In genomic region chr4:139633661-139634060, GRCh38 we compare ENCODE assay signal across 9 cellular contexts. TPM values are rescaled to one million over a fixed set of nuclear protein-coding genes. Genes with fewer than 3 reads are reported as not detected.
DNase-seq lines count a peak whose midpoint lies in the region; ATAC-seq and TF ChIP-seq lines count a peak whose summit lies in the region.
"Had no signal": no experiment of that assay in that cellular context is flagged by ENCODE, and none has a peak within 500 bp of the region (broad histone marks: within the 10 kb centered on the region; RNA-seq: fewer than 3 reads in every experiment).

No MANE protein-coding gene starts in this region.

- WGBS in hepatocyte (ENCODE audit: low lambda C conversion rate, missing lambda C conversion rate), result 40% methylated on average over 11 of the region's 11 CpGs
- 22 to 38% (median 32%) methylated on average over 11 of the region's 11 CpGs for WGBS in stomach, 5 donors

- no peak for ATAC-seq in HG03354 (IDR thresholded peaks at IDR 0.05; ENCODE audit: poor library complexity, severe bottlenecking, unreplicated experiment)

- H3K9me3 ChIP-seq in hepatocyte (ENCODE audit: low read depth), result no peaks in the 10 kb centered on the region
- peaks cover 0 to 12% (median 7%) of the 10 kb centered on the region in 4 donors for H3K9me3 ChIP-seq in stomach
- no peaks in the 10 kb centered on the region for H3K9me3 ChIP-seq in CD8-positive, alpha-beta memory T cell (ENCODE audit: low read length)

- DNase-seq in DMS 273 (lab: John Stamatoyannopoulos, UW; ENCODE audit: unreplicated experiment) (peak; percentile 66), DMS 273 treated with DMSO at 0.1 percent for 48 hours (lab: John Stamatoyannopoulos, UW) (no peak), hepatocyte (ENCODE audit: low spot score) (peak; percentile 49), stomach (peak; percentile 41), SKM-1 (lab: John Stamatoyannopoulos, UW; ENCODE audit: unreplicated experiment) (no peak)
- no peak for DNase-seq in CD8-positive, alpha-beta memory T cell

- intact Hi-C loops in stomach (cut with DNase I; ENCODE audit: low total_unique reads), result loop anchor here (10.0 kb wide), 1 partner anchor 139 kb away; no protein-coding TSS in a partner anchor

- H3K36me3 ChIP-seq in hepatocyte (replicated peaks; ENCODE audit: insufficient read depth, low read depth) (no peaks in the 10 kb centered on the region), stomach (no peaks in the 10 kb centered on the region)
- H3K36me3 ChIP-seq in CD8-positive, alpha-beta memory T cell (ENCODE audit: insufficient read depth, low read length), result no peaks in the 10 kb centered on the region

- no peaks in the 10 kb centered on the region for H3K9me2 ChIP-seq in hepatocyte (replicated peaks; ENCODE audit: insufficient read depth)

- peaks cover 2 to 20% (median 15%) of the 10 kb centered on the region in 5 donors for H3K9me3 Mint-ChIP-seq in CD8-positive, alpha-beta memory T cell

- H3K27ac ChIP-seq in VCaP (no peak overlapping the region), hepatocyte (no peak overlapping the region), stomach (peak overlapping the region in 1 of 5 donors; percentile 51)
- no peak overlapping the region for H3K27ac ChIP-seq in CD8-positive, alpha-beta memory T cell (ENCODE audit: low read depth, low read length)
- H3K27ac ChIP-seq: skin epidermis had no signal

- H3K36me3 Mint-ChIP-seq in CD8-positive, alpha-beta memory T cell, result peaks cover 0 to 11% (median 1%) of the 10 kb centered on the region in 3 donors

- no peak for TF ChIP-seq EP300 in stomach (IDR thresholded peaks at IDR 0.05)

- H3K27me3 ChIP-seq in hepatocyte (peaks cover 4% of the 10 kb centered on the region), stomach (no peaks in the 10 kb centered on the region)
- no peaks in the 10 kb centered on the region for H3K27me3 ChIP-seq in CD8-positive, alpha-beta memory T cell (ENCODE audit: insufficient read depth, low read length, poor library complexity, severe bottlenecking)

- TF ChIP-seq CTCF in VCaP (conservative IDR thresholded peaks at IDR 0.05), result peak; percentile 84
- peak; percentile 56 for TF ChIP-seq CTCF in hepatocyte (IDR thresholded peaks at IDR 0.05; ENCODE audit: poor library complexity)
- TF ChIP-seq CTCF in stomach (IDR thresholded peaks at IDR 0.05), result peak in 5 of 7 experiments; percentile 24 to 53 (median 41)

- H2AFZ ChIP-seq in hepatocyte, result no peak overlapping the region

- H3K4me1 Mint-ChIP-seq in CD8-positive, alpha-beta memory T cell, result no peaks in the 10 kb centered on the region

- H3K4me2 ChIP-seq in hepatocyte, result peak overlapping the region; percentile 70

- no peak overlapping the region for H3K4me3 Mint-ChIP-seq in CD8-positive, alpha-beta memory T cell

- H3K79me2 ChIP-seq in hepatocyte, result no peaks in the 10 kb centered on the region

- H3K27me3 Mint-ChIP-seq in CD8-positive, alpha-beta memory T cell, result peaks cover 7 to 33% of the 10 kb centered on the region in 2 donors

- no peak for TF ChIP-seq POLR2A in stomach (IDR thresholded peaks at IDR 0.05)

- POLR2A ChIA-PET in CD8-positive, alpha-beta memory T cell (lab: Charles Lee), result no interaction called here

- H3K27ac Mint-ChIP-seq in CD8-positive, alpha-beta memory T cell, result no peak overlapping the region

- H3K4me1 ChIP-seq in hepatocyte (ENCODE audit: insufficient read depth) (no peaks in the 10 kb centered on the region), stomach (peaks cover 0 to 8% (median 3%) of the 10 kb centered on the region in 4 donors)
- no peaks in the 10 kb centered on the region for H3K4me1 ChIP-seq in CD8-positive, alpha-beta memory T cell (ENCODE audit: insufficient read depth, low read length)

- CTCF ChIA-PET in CD8-positive, alpha-beta memory T cell (lab: Charles Lee), result no interaction called here

- H3K4me3 ChIP-seq in hepatocyte (no peak overlapping the region), stomach (peak overlapping the region; percentile 24 to 46 (median 35))
- H3K4me3 ChIP-seq in CD8-positive, alpha-beta memory T cell (ENCODE audit: low read length), result no peak overlapping the region
- H3K4me3 ChIP-seq: skin epidermis had no signal

- no peaks in the 10 kb centered on the region for H4K20me1 ChIP-seq in hepatocyte (ENCODE audit: insufficient read depth, poor library complexity, severe bottlenecking)

RNA-seq across cellular contexts. Expression of gene MGST2, which starts 32.0 kb away (rescaled TPM):
- 82.4 and 88.5 TPM in 2 replicates for total RNA-seq in hepatocyte
- 97.9 and 108 TPM in 2 replicates for polyA plus RNA-seq in hepatocyte
- 100 to 1,000 TPM in 1 of 5 donors, 10 to 100 TPM in 3, 1 to 10 TPM in 1; 7.6 to 153 (median 36.1) TPM for total RNA-seq in stomach
- 100 to 1,000 TPM in 1 of 3 donors, 10 to 100 TPM in 2; 46.1 to 271 (median 48.4) TPM for polyA plus RNA-seq in stomach
- total RNA-seq in CD8-positive, alpha-beta memory T cell, result 1 to 10 TPM; 2.6 to 4.6 TPM
- 10.9 TPM for polyA plus RNA-seq in CD8-positive, alpha-beta memory T cell

Comparison
In these comparisons a context has a peak if more than half of its experiments do, and no peak if none do; other contexts are left out.
1. DNase-seq: peak in DMS 273 (single experiment), hepatocyte (single experiment) and stomach (single experiment); none in DMS 273 treated with DMSO at 0.1 percent for 48 hours (single experiment), SKM-1 (single experiment) and CD8-positive, alpha-beta memory T cell (0 of 5).
2. H3K4me3 ChIP-seq: peak in stomach (4 of 4); none in hepatocyte (single experiment) and CD8-positive, alpha-beta memory T cell (single experiment).
3. Peak in every context shown above with its lines, with median percentiles within 50 percentile points of each other: CTCF ChIP-seq.